1 cellular context compared by ENCODE assay signal in the genomic region with DNA sequence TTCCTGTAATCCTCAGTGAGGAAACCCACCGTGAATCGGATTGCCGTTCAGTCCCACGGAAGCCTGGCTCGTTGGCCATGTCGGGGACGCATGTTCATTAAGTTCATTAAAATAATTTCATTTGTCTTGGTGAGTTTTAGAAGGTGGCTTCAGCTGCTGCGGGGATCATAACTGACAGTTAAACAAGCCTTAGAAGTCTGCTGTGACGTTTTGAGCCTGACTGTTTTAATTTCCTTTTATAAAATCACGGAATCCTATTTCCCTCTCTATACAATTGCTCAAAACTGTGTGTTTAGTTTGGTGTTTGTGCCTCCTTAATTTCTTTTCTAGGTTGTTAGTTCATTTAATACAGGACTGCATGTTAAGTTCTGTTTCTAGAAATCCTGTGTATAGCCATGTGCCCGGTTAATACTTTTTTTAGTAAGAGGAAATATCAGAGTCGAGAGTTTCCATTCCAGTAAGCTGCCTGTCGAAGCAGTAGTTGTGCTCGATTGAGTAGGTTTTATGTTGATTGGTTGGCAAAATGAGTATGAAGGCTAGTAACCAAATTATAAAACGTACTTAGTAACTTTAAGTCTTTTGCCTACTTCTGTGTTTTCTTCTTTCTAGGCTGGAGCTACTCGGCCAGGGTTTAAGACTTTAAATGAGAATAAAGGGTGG.
A peak's percentile ranks its signal among the peaks of the same experiment; 100 is the strongest.
TF ChIP-seq lines count a peak whose summit lies in the region.

No MANE protein-coding gene starts in this region.

TF ChIP-seq in K562, 482 proteins besides CTCF, POLR2A, EP300 and RAD21 (continued from another document):
- TF ChIP-seq, protein P1, sequence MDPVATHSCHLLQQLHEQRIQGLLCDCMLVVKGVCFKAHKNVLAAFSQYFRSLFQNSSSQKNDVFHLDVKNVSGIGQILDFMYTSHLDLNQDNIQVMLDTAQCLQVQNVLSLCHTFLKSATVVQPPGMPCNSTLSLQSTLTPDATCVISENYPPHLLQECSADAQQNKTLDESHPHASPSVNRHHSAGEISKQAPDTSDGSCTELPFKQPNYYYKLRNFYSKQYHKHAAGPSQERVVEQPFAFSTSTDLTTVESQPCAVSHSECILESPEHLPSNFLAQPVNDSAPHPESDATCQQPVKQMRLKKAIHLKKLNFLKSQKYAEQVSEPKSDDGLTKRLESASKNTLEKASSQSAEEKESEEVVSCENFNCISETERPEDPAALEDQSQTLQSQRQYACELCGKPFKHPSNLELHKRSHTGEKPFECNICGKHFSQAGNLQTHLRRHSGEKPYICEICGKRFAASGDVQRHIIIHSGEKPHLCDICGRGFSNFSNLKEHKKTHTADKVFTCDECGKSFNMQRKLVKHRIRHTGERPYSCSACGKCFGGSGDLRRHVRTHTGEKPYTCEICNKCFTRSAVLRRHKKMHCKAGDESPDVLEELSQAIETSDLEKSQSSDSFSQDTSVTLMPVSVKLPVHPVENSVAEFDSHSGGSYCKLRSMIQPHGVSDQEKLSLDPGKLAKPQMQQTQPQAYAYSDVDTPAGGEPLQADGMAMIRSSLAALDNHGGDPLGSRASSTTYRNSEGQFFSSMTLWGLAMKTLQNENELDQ (CRISPR knock-in tag; IDR thresholded peaks at IDR 0.05; ENCODE audit: borderline replicate concordance), result no peak
- TF ChIP-seq PURB (CRISPR knock-in tag; IDR thresholded peaks at IDR 0.05; ENCODE audit: low read depth) (no peak), FOXK1 (CRISPR knock-in tag; IDR thresholded peaks at IDR 0.05; ENCODE audit: borderline replicate concordance) (0 out of 2 replicates have a peak, but pooled peaks have one; percentile 67), PTRF (tag; IDR thresholded peaks at IDR 0.05) (no peak), BRD4 (IDR thresholded peaks at IDR 0.05) (0 out of 2 replicates have a peak, but pooled peaks have one; percentile 22), NR2F6 (CRISPR knock-in tag; IDR thresholded peaks at IDR 0.05) (no peak), ZNF165 (CRISPR knock-in tag; IDR thresholded peaks at IDR 0.05; ENCODE audit: borderline replicate concordance) (no peak), HDAC6 (IDR thresholded peaks at IDR 0.05; ENCODE audit: low read depth, low read length) (no peak), ZBTB7A (IDR thresholded peaks at IDR 0.05; ENCODE audit: borderline replicate concordance, control insufficient read depth, low read depth, low read length) (no peak), ZNF551 (CRISPR knock-in tag; IDR thresholded peaks at IDR 0.05) (no peak), HOXB6 (CRISPR knock-in tag; IDR thresholded peaks at IDR 0.05; ENCODE audit: borderline replicate concordance) (no peak), NFRKB (IDR thresholded peaks at IDR 0.05; ENCODE audit: low read depth) (peak; percentile 52; the same call in 1 of the 2 replicates)
- TF ChIP-seq, protein P2, sequence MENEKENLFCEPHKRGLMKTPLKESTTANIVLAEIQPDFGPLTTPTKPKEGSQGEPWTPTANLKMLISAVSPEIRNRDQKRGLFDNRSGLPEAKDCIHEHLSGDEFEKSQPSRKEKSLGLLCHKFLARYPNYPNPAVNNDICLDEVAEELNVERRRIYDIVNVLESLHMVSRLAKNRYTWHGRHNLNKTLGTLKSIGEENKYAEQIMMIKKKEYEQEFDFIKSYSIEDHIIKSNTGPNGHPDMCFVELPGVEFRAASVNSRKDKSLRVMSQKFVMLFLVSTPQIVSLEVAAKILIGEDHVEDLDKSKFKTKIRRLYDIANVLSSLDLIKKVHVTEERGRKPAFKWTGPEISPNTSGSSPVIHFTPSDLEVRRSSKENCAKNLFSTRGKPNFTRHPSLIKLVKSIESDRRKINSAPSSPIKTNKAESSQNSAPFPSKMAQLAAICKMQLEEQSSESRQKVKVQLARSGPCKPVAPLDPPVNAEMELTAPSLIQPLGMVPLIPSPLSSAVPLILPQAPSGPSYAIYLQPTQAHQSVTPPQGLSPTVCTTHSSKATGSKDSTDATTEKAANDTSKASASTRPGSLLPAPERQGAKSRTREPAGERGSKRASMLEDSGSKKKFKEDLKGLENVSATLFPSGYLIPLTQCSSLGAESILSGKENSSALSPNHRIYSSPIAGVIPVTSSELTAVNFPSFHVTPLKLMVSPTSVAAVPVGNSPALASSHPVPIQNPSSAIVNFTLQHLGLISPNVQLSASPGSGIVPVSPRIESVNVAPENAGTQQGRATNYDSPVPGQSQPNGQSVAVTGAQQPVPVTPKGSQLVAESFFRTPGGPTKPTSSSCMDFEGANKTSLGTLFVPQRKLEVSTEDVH (IDR thresholded peaks at IDR 0.05; ENCODE audit: low read depth, partially characterized antibody), result no peak
- TF ChIP-seq, protein P3, sequence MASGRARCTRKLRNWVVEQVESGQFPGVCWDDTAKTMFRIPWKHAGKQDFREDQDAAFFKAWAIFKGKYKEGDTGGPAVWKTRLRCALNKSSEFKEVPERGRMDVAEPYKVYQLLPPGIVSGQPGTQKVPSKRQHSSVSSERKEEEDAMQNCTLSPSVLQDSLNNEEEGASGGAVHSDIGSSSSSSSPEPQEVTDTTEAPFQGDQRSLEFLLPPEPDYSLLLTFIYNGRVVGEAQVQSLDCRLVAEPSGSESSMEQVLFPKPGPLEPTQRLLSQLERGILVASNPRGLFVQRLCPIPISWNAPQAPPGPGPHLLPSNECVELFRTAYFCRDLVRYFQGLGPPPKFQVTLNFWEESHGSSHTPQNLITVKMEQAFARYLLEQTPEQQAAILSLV (tag; IDR thresholded peaks at IDR 0.05), result no peak
TF ChIP-seq in K562: peak in this region for 5.
